In genomic region chr20:219290-220115, GRCh38 we compare ENCODE assay signal across 8 cellular contexts. TPM values are rescaled to one million over a fixed set of nuclear protein-coding genes. Genes with fewer than 3 reads are reported as not detected.
DNase-seq lines count a peak whose midpoint lies in the region; ATAC-seq lines count a peak whose summit lies in the region.

No MANE protein-coding gene starts in this region.

- ATAC-seq in GM21526 (IDR thresholded peaks at IDR 0.05; ENCODE audit: low FRiP score, unreplicated experiment): no peak

- in situ Hi-C loops in SK-MEL-5 (cut with HindIII; ENCODE audit: low pct_unique_long_range_greater_than_20kb, low sequenced_read_pairs): no loop called here

- peak; percentile 1 for DNase-seq in COR-L47 (lab: John Stamatoyannopoulos, UW)
- DNase-seq in HT-29 (ENCODE audit: low spot score): peak; percentile 38
- peak; percentile 79 for DNase-seq in SK-MEL-5 (ENCODE audit: low read depth, low spot score)
- peak; percentile 64 for DNase-seq in iPS-NIHi7 (ENCODE audit: extremely low spot score)
- DNase-seq in activated CD8-positive, alpha-beta memory T cell treated with anti-CD3 and anti-CD28 coated beads, Interleukin-2, amount 50 U/mL, for 48 hours: no peak
- no peak for DNase-seq in NCI-H1048 (lab: John Stamatoyannopoulos, UW)
- no peak for DNase-seq in activated CD4-positive, alpha-beta T cell treated with anti-CD3 and anti-CD28 coated beads for 1 hour

RNA-seq across cellular contexts. Expression of gene DEFB129, which starts 7.6 kb away (rescaled TPM):
- total RNA-seq in HT-29 (2014; rRNA removed; shearing (Covaris generic)): not detected in 2 replicates
- not detected in 2 replicates for total RNA-seq in SK-MEL-5 (2014; rRNA removed; shearing (Covaris generic))
- polyA plus RNA-seq in SK-MEL-5 (2015; cell fraction: cytosol; rRNA removed): not detected in 2 replicates
- not detected in 2 replicates for polyA plus RNA-seq in SK-MEL-5 (2015; cell fraction: nucleus; rRNA removed)

RNA-seq across cellular contexts. Expression of gene DEFB128, which starts 30.0 kb away (rescaled TPM):
- not detected in 2 replicates for total RNA-seq in HT-29 (2014; rRNA removed; shearing (Covaris generic))
- not detected in 2 replicates for total RNA-seq in SK-MEL-5 (2014; rRNA removed; shearing (Covaris generic))
- not detected in 2 replicates for polyA plus RNA-seq in SK-MEL-5 (2015; cell fraction: cytosol; rRNA removed)
- polyA plus RNA-seq in SK-MEL-5 (2015; cell fraction: nucleus; rRNA removed): not detected in 2 replicates

RNA-seq across cellular contexts. Expression of gene DEFB132, which starts 38.0 kb away (rescaled TPM):
- total RNA-seq in HT-29 (2014; rRNA removed; shearing (Covaris generic)): not detected in 2 replicates
- total RNA-seq in SK-MEL-5 (2014; rRNA removed; shearing (Covaris generic)): not detected in 2 replicates
- polyA plus RNA-seq in SK-MEL-5 (2015; cell fraction: cytosol; rRNA removed): not detected in 2 replicates
- polyA plus RNA-seq in SK-MEL-5 (2015; cell fraction: nucleus; rRNA removed): not detected in 2 replicates

Comparison
In these comparisons a context has a peak if more than half of its experiments do, and no peak if none do; other contexts are left out.
1. DNase-seq: peak in COR-L47 (single experiment), HT-29 (single experiment), SK-MEL-5 (single experiment) and iPS-NIHi7 (single experiment); none in activated CD8-positive, alpha-beta memory T cell treated with anti-CD3 and anti-CD28 coated beads, Interleukin-2, amount 50 U/mL, for 48 hours (single experiment), NCI-H1048 (single experiment) and activated CD4-positive, alpha-beta T cell treated with anti-CD3 and anti-CD28 coated beads for 1 hour (single experiment).